In genomic region chr10:84156009-84156408, GRCh38 we compare ENCODE assay signal across 24 cellular contexts. TPM values are rescaled to one million over a fixed set of nuclear protein-coding genes. Genes with fewer than 3 reads are reported as not detected.
DNase-seq lines count a peak whose midpoint lies in the region; ATAC-seq, FAIRE-seq and TF ChIP-seq lines count a peak whose summit lies in the region.
"Had no signal": no experiment of that assay in that cellular context is flagged by ENCODE, and none has a peak within 500 bp of the region (broad histone marks: within the 10 kb centered on the region; RNA-seq: fewer than 3 reads in every experiment).

No MANE protein-coding gene starts in this region.

- H3K27ac ChIP-seq in A549: no peak overlapping the region
- H3K27ac ChIP-seq: 22Rv1, PC-9, SJCRH30 had no signal

- peaks cover 27% of the 10 kb centered on the region for H3K36me3 Mint-ChIP-seq in activated CD8-positive, alpha-beta T cell treated with anti-CD3 and anti-CD28 coated beads for 36 hours (ENCODE audit: low read depth)
- peaks cover 37% of the 10 kb centered on the region for H3K36me3 Mint-ChIP-seq in activated CD8-positive, alpha-beta T cell treated with anti-CD3 and anti-CD28 coated beads, Interleukin-2, amount 10 ng/mL, durations not matched to agents 7 days and 5 days (ENCODE audit: low read depth)
- H3K36me3 Mint-ChIP-seq in T-helper 17 cell (ENCODE audit: low read depth) (peaks cover 3% of the 10 kb centered on the region), natural killer cell (peaks cover 14% of the 10 kb centered on the region)

- no peak overlapping the region for H3K4me2 ChIP-seq in A549
- H3K4me2 ChIP-seq: PC-9 had no signal

- H3K9me3 ChIP-seq in A549 (no peaks in the 10 kb centered on the region), T-helper 17 cell (ENCODE audit: control insufficient read depth, low read length, poor library complexity, severe bottlenecking) (no peaks in the 10 kb centered on the region)
- H3K9me3 ChIP-seq: BE2C, HAP-1, SJCRH30 had no signal

- 81% methylated on average over 2 of the region's 2 CpGs for WGBS in A549 (ENCODE audit: missing lambda C conversion rate)

- no peaks in the 10 kb centered on the region for H3K4me1 ChIP-seq in A549
- H3K4me1 ChIP-seq: BE2C, HAP-1, SJCRH30 had no signal

- H3K27ac Mint-ChIP-seq in activated CD8-positive, alpha-beta T cell treated with anti-CD3 and anti-CD28 coated beads for 36 hours: peak overlapping the region; percentile 36
- H3K27ac Mint-ChIP-seq in activated CD8-positive, alpha-beta T cell treated with anti-CD3 and anti-CD28 coated beads, Interleukin-2, amount 10 ng/mL, durations not matched to agents 7 days and 5 days: no peak overlapping the region
- peak overlapping the region; percentile 71 for H3K27ac Mint-ChIP-seq in T-helper 17 cell
- peak overlapping the region; percentile 9 to 83 for H3K27ac Mint-ChIP-seq in natural killer cell
- H3K27ac Mint-ChIP-seq: HFFc6 had no signal

- CTCF ChIA-PET in activated CD8-positive, alpha-beta T cell treated with anti-CD3 and anti-CD28 coated beads for 36 hours (lab: Charles Lee): interaction anchor here (1.2 to 6.6 kb wide), 6 partner anchors 8 to 59 kb away, joined by 4 to 42 read pairs (median 9); partner anchors contain the start of gene GHITM
- CTCF ChIA-PET in activated CD8-positive, alpha-beta T cell treated with anti-CD3 and anti-CD28 coated beads, Interleukin-2, amount 10 ng/mL, durations not matched to agents 7 days and 5 days (lab: Charles Lee): interaction anchor here (0.9 to 2.2 kb wide), 7 partner anchors 8 to 58 kb away, joined by 3 to 15 read pairs (median 6); partner anchors contain the start of gene CDHR1
- CTCF ChIA-PET in A549 (lab: Yijun Ruan, JAX): interaction anchor here (0.6 to 1.0 kb wide), 2 partner anchors 8 to 46 kb away, joined by 3 to 4 read pairs; no protein-coding TSS in a partner anchor

- TF ChIP-seq RAD21 in A549 (conservative IDR thresholded peaks at IDR 0.05 in 1 of 2, IDR thresholded peaks at IDR 0.05 in 1 of 2): no peak

- no peaks in the 10 kb centered on the region for H3K27me3 Mint-ChIP-seq in activated CD8-positive, alpha-beta T cell treated with anti-CD3 and anti-CD28 coated beads for 36 hours
- no peaks in the 10 kb centered on the region for H3K27me3 Mint-ChIP-seq in activated CD8-positive, alpha-beta T cell treated with anti-CD3 and anti-CD28 coated beads, Interleukin-2, amount 10 ng/mL, durations not matched to agents 7 days and 5 days (ENCODE audit: low read depth)
- no peaks in the 10 kb centered on the region for H3K27me3 Mint-ChIP-seq in T-helper 17 cell
- H3K27me3 Mint-ChIP-seq in natural killer cell (ENCODE audit: low read depth in 2 of 2): no peaks in the 10 kb centered on the region

- intact Hi-C loops in activated CD8-positive, alpha-beta T cell treated with anti-CD3 and anti-CD28 coated beads for 36 hours (cut with micrococcal nuclease): loop anchor here (5.0 kb wide), 1 partner anchor 46 kb away; no protein-coding TSS in a partner anchor
- intact Hi-C loops in natural killer cell (cut with micrococcal nuclease): loop anchor here (2.0 kb wide), 1 partner anchor 49 kb away; no protein-coding TSS in a partner anchor

- no peaks in the 10 kb centered on the region for H3K9me3 Mint-ChIP-seq in activated CD8-positive, alpha-beta T cell treated with anti-CD3 and anti-CD28 coated beads for 36 hours
- no peaks in the 10 kb centered on the region for H3K9me3 Mint-ChIP-seq in activated CD8-positive, alpha-beta T cell treated with anti-CD3 and anti-CD28 coated beads, Interleukin-2, amount 10 ng/mL, durations not matched to agents 7 days and 5 days (ENCODE audit: insufficient read depth)
- no peaks in the 10 kb centered on the region for H3K9me3 Mint-ChIP-seq in natural killer cell
- H3K9me3 Mint-ChIP-seq: HFFc6 had no signal

- no peak for TF ChIP-seq EP300 in A549 (IDR thresholded peaks at IDR 0.05)

- peaks cover 50% of the 10 kb centered on the region for H3K4me1 Mint-ChIP-seq in activated CD8-positive, alpha-beta T cell treated with anti-CD3 and anti-CD28 coated beads for 36 hours (ENCODE audit: low read depth)
- H3K4me1 Mint-ChIP-seq in activated CD8-positive, alpha-beta T cell treated with anti-CD3 and anti-CD28 coated beads, Interleukin-2, amount 10 ng/mL, durations not matched to agents 7 days and 5 days (ENCODE audit: low read depth): peaks cover 28% of the 10 kb centered on the region
- H3K4me1 Mint-ChIP-seq in T-helper 17 cell (peaks cover 4% of the 10 kb centered on the region), natural killer cell (peaks cover 9 to 16% of the 10 kb centered on the region in 2 donors)

- POLR2A ChIA-PET in activated CD8-positive, alpha-beta T cell treated with anti-CD3 and anti-CD28 coated beads for 36 hours (lab: Charles Lee): interaction anchor here (1.2 to 1.8 kb wide), 2 partner anchors 8 to 15 kb away, joined by 4 to 5 read pairs; no protein-coding TSS in a partner anchor
- POLR2A ChIA-PET in activated CD8-positive, alpha-beta T cell treated with anti-CD3 and anti-CD28 coated beads, Interleukin-2, amount 10 ng/mL, durations not matched to agents 7 days and 5 days (lab: Charles Lee): interaction anchor here (0.7 kb wide), 1 partner anchor 11 kb away, joined by 3 read pairs; no protein-coding TSS in a partner anchor
- POLR2A ChIA-PET in A549 (lab: Yijun Ruan, JAX): interaction anchor here (1.6 kb wide), 1 partner anchor 16 kb away, joined by 3 read pairs; no protein-coding TSS in a partner anchor

- no peak for TF ChIP-seq CTCF in activated CD8-positive, alpha-beta T cell treated with anti-CD3 and anti-CD28 coated beads for 36 hours (IDR thresholded peaks at IDR 0.05)
- TF ChIP-seq CTCF in A549 (IDR thresholded peaks at IDR 0.05) (no peak), natural killer cell (IDR thresholded peaks at IDR 0.05) (no peak)

- DNase-seq in activated CD8-positive, alpha-beta T cell treated with anti-CD3 and anti-CD28 coated beads for 36 hours: no peak
- DNase-seq in activated CD8-positive, alpha-beta T cell treated with anti-CD3 and anti-CD28 coated beads, Interleukin-2, amount 10 ng/mL, durations not matched to agents 7 days and 5 days: no peak
- DNase-seq in A549 (ENCODE audit: low read depth in 1 of 2, low spot score in 1 of 2): no peak
- no peak for DNase-seq in T-helper 17 cell
- DNase-seq in natural killer cell: no peak
- DNase-seq in LoVo (ENCODE audit: low spot score): no peak
- DNase-seq: ACHN, COR-L47, GOT3, HFFc6, MM.1S, NCI-H2029, NCI-H446, NCI-H526, NCI-H82, PC-9, SJCRH30 had no signal

- no peak for TF ChIP-seq POLR2A in A549 (IDR thresholded peaks at IDR 0.05; ENCODE audit: low read length)

- ATAC-seq in activated CD8-positive, alpha-beta T cell treated with anti-CD3 and anti-CD28 coated beads for 36 hours: no peak
- no peak for ATAC-seq in activated CD8-positive, alpha-beta T cell treated with anti-CD3 and anti-CD28 coated beads, Interleukin-2, amount 10 ng/mL, durations not matched to agents 7 days and 5 days
- ATAC-seq in A549 (no peak), T-helper 17 cell (no peak), natural killer cell (no peak), GM21390 (IDR thresholded peaks at IDR 0.05; ENCODE audit: unreplicated experiment) (no peak)
- ATAC-seq: Right ventricle myocardium inferior had no signal

- H3K4me3 ChIP-seq in A549: no peak overlapping the region
- H3K4me3 ChIP-seq: GM12878, HAP-1, PC-9, SJCRH30 had no signal

- H3K4me3 Mint-ChIP-seq in activated CD8-positive, alpha-beta T cell treated with anti-CD3 and anti-CD28 coated beads for 36 hours: no peak overlapping the region
- no peak overlapping the region for H3K4me3 Mint-ChIP-seq in activated CD8-positive, alpha-beta T cell treated with anti-CD3 and anti-CD28 coated beads, Interleukin-2, amount 10 ng/mL, durations not matched to agents 7 days and 5 days
- no peak overlapping the region for H3K4me3 Mint-ChIP-seq in T-helper 17 cell
- no peak overlapping the region for H3K4me3 Mint-ChIP-seq in natural killer cell
- H3K4me3 Mint-ChIP-seq: HFFc6 had no signal

- no peak for FAIRE-seq in A549 (lab: Jason Lieb, UNC)
- FAIRE-seq: GM12878 had no signal

RNA-seq across cellular contexts. Expression of gene GHITM, which starts 16.7 kb away (rescaled TPM):
- 100 to 1,000 TPM; 198 TPM for total RNA-seq in activated CD8-positive, alpha-beta T cell treated with anti-CD3 and anti-CD28 coated beads for 36 hours
- total RNA-seq in activated CD8-positive, alpha-beta T cell treated with anti-CD3 and anti-CD28 coated beads, Interleukin-2, amount 10 ng/mL, durations not matched to agents 7 days and 5 days: 100 to 1,000 TPM; 123 to 133 TPM
- polyA plus RNA-seq in A549 (2011; rRNA removed): 309 and 360 TPM in 2 replicates
- polyA plus RNA-seq in A549 (2012; cell fraction: cytosol; rRNA removed): 134 and 160 TPM in 2 replicates
- polyA plus RNA-seq in A549 (2012; cell fraction: nucleus; rRNA removed): 60.2 and 88.5 TPM in 2 replicates
- polyA plus RNA-seq in A549 (2017; fragmentation: RNase III; extraction: RNeasy Plus Mini Kit Qiagen cat#74134 plus additional on column Dnase treatment): 212 to 225 TPM (median 220 TPM) in 3 replicates
- 136 and 181 TPM in 2 replicates for polyA minus RNA-seq in A549 (2011; rRNA and poly(A)+ RNA removed)
- total RNA-seq in T-helper 17 cell: 10 to 100 TPM; 72.6 to 72.9 TPM
- 10 to 100 TPM; 84.3 to 89.3 (median 87.9) TPM for total RNA-seq in natural killer cell

RNA-seq across cellular contexts. Expression of gene GPR15LG, which starts 17.6 kb away (rescaled TPM):
- total RNA-seq in activated CD8-positive, alpha-beta T cell treated with anti-CD3 and anti-CD28 coated beads for 36 hours: not detected
- not detected for total RNA-seq in activated CD8-positive, alpha-beta T cell treated with anti-CD3 and anti-CD28 coated beads, Interleukin-2, amount 10 ng/mL, durations not matched to agents 7 days and 5 days
- polyA plus RNA-seq in A549 (2011; rRNA removed) (not detected in 2 replicates), A549 (2017; fragmentation: RNase III; extraction: RNeasy Plus Mini Kit Qiagen cat#74134 plus additional on column Dnase treatment) (not detected in 3 replicates)
- polyA plus RNA-seq in A549 (2012; cell fraction: cytosol; rRNA removed): not detected in 2 replicates
- not detected in 2 replicates for polyA plus RNA-seq in A549 (2012; cell fraction: nucleus; rRNA removed)
- not detected in 2 replicates for polyA minus RNA-seq in A549 (2011; rRNA and poly(A)+ RNA removed)
- total RNA-seq in T-helper 17 cell (not detected), natural killer cell (not detected)
- total RNA-seq: HFFc6, PC-9, Right ventricle myocardium inferior, RPMI7951, SJCRH30 had no signal

RNA-seq across cellular contexts. Expression of gene CDHR1, which starts 38.3 kb away (rescaled TPM):
- total RNA-seq in activated CD8-positive, alpha-beta T cell treated with anti-CD3 and anti-CD28 coated beads for 36 hours: 1 to 10 TPM; 1.8 to 2.4 TPM
- total RNA-seq in activated CD8-positive, alpha-beta T cell treated with anti-CD3 and anti-CD28 coated beads, Interleukin-2, amount 10 ng/mL, durations not matched to agents 7 days and 5 days: under 1 TPM; 0.26 to 0.29 TPM
- 0.04 and 0.05 TPM in 2 replicates for polyA plus RNA-seq in A549 (2011; rRNA removed)
- 0.05 and 0.12 TPM in 2 replicates for polyA plus RNA-seq in A549 (2012; cell fraction: cytosol; rRNA removed)
- polyA plus RNA-seq in A549 (2012; cell fraction: nucleus; rRNA removed): 0.22 and 0.28 TPM in 2 replicates
- 0.03 to 0.10 TPM (median 0.09 TPM) in 3 replicates for polyA plus RNA-seq in A549 (2017; fragmentation: RNase III; extraction: RNeasy Plus Mini Kit Qiagen cat#74134 plus additional on column Dnase treatment)
- polyA minus RNA-seq in A549 (2011; rRNA and poly(A)+ RNA removed): 0.29 TPM in 1 of 2 replicates, not detected in the other
- under 1 TPM; 0.12 to 0.73 TPM for total RNA-seq in T-helper 17 cell
- total RNA-seq in natural killer cell: 1 to 10 TPM; 4.0 to 9.5 (median 6.5) TPM
- total RNA-seq: HFFc6, PC-9, RPMI7951 had no signal
